In the genomic region with DNA sequence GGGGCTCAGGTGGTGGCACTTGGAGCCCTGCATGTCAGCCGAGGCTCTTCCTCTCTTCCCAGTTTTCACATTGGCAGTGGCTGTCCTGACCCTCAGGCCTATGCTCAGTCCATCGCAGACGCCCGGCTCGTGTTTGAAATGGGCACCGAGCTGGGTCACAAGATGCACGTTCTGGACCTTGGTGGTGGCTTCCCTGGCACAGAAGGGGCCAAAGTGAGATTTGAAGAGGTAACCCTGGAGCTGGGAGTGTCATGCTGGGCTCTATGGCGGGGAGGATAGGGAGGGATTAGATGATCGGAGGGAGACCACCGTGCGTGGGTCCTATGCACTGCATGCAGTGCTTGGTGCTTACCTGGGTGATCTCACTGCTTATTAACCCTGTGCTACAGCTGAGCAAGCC, we compare ENCODE assay signal across 14 cellular contexts.
"Had no signal": no experiment of that assay in that cellular context is flagged by ENCODE, and none has a peak within 500 bp of the region (broad histone marks: within the 10 kb centered on the region; RNA-seq: fewer than 3 reads in every experiment).

No MANE protein-coding gene starts in this region.

- H3K27me3 ChIP-seq: esophagus squamous epithelium, gastroesophageal sphincter, right lobe of liver, suprapubic skin, thyroid gland, upper lobe of left lung had no signal

- H3K9me3 ChIP-seq: esophagus squamous epithelium, gastroesophageal sphincter, neutrophil, psoas muscle, right lobe of liver, suprapubic skin, thyroid gland, upper lobe of left lung had no signal

- H3K4me1 ChIP-seq: gastroesophageal sphincter, thyroid gland had no signal

- ATAC-seq: stimulated activated effector memory CD8-positive, alpha-beta T cell treated with anti-CD3 and anti-CD28 coated beads, Interleukin-12 subunit alpha, Interleukin-12 subunit beta, amount 100 ng/mL, for 72 hours; stimulated activated naive CD8-positive, alpha-beta T cell treated with anti-CD3 and anti-CD28 coated beads, Interleukin-15, Interleukin-2, amounts not matched to agents 100 U/mL and 50 U/mL, for 24 hours had no signal

- H3K4me3 ChIP-seq: esophagus squamous epithelium, gastroesophageal sphincter, psoas muscle, right lobe of liver, suprapubic skin, thyroid gland, upper lobe of left lung had no signal

- DNase-seq: cerebellar nuclear complex; esophagus squamous epithelium; kidney; psoas muscle; stimulated activated CD4-positive, alpha-beta T cell treated with anti-CD3 and anti-CD28 coated beads, Interleukin-4, amount 100 ng/mL, for 1 hour had no signal

- H3K36me3 ChIP-seq: esophagus squamous epithelium, neutrophil, right lobe of liver, suprapubic skin, thyroid gland, upper lobe of left lung had no signal

- FAIRE-seq: colon, kidney had no signal

- H3K27ac ChIP-seq: esophagus squamous epithelium, gastroesophageal sphincter, neutrophil, psoas muscle, right lobe of liver, suprapubic skin, thyroid gland, upper lobe of left lung had no signal
